23 cellular contexts compared by ENCODE assay signal in the genomic region with DNA sequence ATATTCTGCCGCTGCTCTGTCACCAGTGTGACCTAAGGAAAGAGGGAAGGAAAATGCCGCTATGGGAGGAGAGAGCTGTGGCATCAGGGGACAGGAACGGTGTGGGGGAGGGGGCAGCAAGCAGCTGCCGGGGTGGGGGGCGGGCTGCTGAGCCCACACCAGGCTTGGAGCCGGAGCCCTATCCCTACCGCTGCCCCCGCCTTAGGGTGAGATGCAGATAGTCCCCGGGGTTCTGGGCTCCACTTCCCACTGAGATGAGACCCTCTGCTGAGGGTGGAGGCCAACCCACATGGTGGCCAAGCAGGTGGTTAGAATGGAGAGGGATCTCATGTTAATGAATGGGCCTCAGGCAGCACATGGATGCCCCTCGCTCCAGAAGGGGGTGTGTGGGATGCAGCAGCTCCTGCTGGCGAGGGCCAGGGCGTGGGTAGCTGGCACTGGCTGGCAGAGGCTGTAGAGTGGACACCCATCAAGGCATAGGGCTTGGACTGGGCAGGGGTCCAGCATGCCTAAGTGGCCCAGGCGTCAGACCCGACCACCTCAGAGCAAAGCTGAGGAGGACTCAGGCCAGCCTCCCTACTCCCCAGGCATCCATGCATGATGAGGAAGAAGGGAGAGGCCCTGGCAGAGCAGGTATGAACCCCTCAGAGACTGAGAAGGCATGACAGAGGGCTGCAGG.
DNase-seq lines count a peak whose midpoint lies in the region; ATAC-seq and TF ChIP-seq lines count a peak whose summit lies in the region.
"Had no signal": no experiment of that assay in that cellular context is flagged by ENCODE, and none has a peak within 500 bp of the region (broad histone marks: within the 10 kb centered on the region; RNA-seq: fewer than 3 reads in every experiment).

No MANE protein-coding gene starts in this region.

- no peaks in the 10 kb centered on the region for H3K36me3 Mint-ChIP-seq in activated naive CD8-positive, alpha-beta T cell treated with anti-CD3 and anti-CD28 coated beads, Interleukin-2, amount 50 U/mL, for 24 hours (ENCODE audit: low read depth)
- H3K36me3 Mint-ChIP-seq: CD8-positive, alpha-beta memory T cell had no signal

- H3K27ac ChIP-seq in osteoblast (ENCODE audit: low read depth, low read length) (no peak overlapping the region), prostate gland (no peak overlapping the region)
- H3K27ac ChIP-seq: C4-2B, HL-60, Peyer's patch had no signal

- H3K36me3 ChIP-seq in H7 (replicated peaks; ENCODE audit: control insufficient read depth, insufficient read depth, low read length), result no peaks in the 10 kb centered on the region
- peaks cover 22% of the 10 kb centered on the region for H3K36me3 ChIP-seq in osteoblast (ENCODE audit: insufficient read depth, low read length)
- H3K36me3 ChIP-seq in prostate gland, result no peaks in the 10 kb centered on the region
- H3K36me3 ChIP-seq: Peyer's patch had no signal

- H3K27me3 ChIP-seq in H7 (ENCODE audit: control insufficient read depth, insufficient read depth, low read length) (no peaks in the 10 kb centered on the region; the same call in 1 of the 2 replicates), osteoblast (ENCODE audit: insufficient read depth, low read length) (no peaks in the 10 kb centered on the region), prostate gland (replicated peaks; ENCODE audit: insufficient read depth) (no peaks in the 10 kb centered on the region)
- H3K27me3 ChIP-seq: Peyer's patch had no signal

- no peak for TF ChIP-seq POLR2A in prostate gland (IDR thresholded peaks at IDR 0.05)

- 69% methylated on average over 14 of the region's 14 CpGs for WGBS in prostate gland

- H3K27me3 Mint-ChIP-seq in activated naive CD8-positive, alpha-beta T cell treated with anti-CD3 and anti-CD28 coated beads, Interleukin-2, amount 50 U/mL, for 24 hours, result no peaks in the 10 kb centered on the region

- H2AFZ ChIP-seq in osteoblast (ENCODE audit: low read length), result no peak overlapping the region

- intact Hi-C loops in prostate gland (cut with DNase I), result no loop called here

- H3K79me2 ChIP-seq in osteoblast (ENCODE audit: insufficient read depth, low read length), result peaks cover 38% of the 10 kb centered on the region

- H3K9me3 Mint-ChIP-seq in activated naive CD8-positive, alpha-beta T cell treated with anti-CD3 and anti-CD28 coated beads, Interleukin-2, amount 50 U/mL, for 24 hours, result no peaks in the 10 kb centered on the region
- H3K9me3 Mint-ChIP-seq: CD8-positive, alpha-beta memory T cell had no signal

- H3K27ac Mint-ChIP-seq in activated naive CD8-positive, alpha-beta T cell treated with anti-CD3 and anti-CD28 coated beads, Interleukin-2, amount 50 U/mL, for 24 hours, result no peak overlapping the region
- H3K27ac Mint-ChIP-seq: CD8-positive, alpha-beta memory T cell had no signal

- peaks cover 38% of the 10 kb centered on the region for H4K20me1 ChIP-seq in osteoblast (ENCODE audit: insufficient read depth, low read length)

- H3K9me3 ChIP-seq in osteoblast (ENCODE audit: low read depth, low read length) (no peaks in the 10 kb centered on the region), prostate gland (no peaks in the 10 kb centered on the region)
- H3K9me3 ChIP-seq: Peyer's patch had no signal

- ATAC-seq in activated naive CD8-positive, alpha-beta T cell treated with anti-CD3 and anti-CD28 coated beads, Interleukin-2, amount 50 U/mL, for 24 hours, result peak; percentile 8
- ATAC-seq: HepG2, K562 had no signal

- H3K4me3 Mint-ChIP-seq in activated naive CD8-positive, alpha-beta T cell treated with anti-CD3 and anti-CD28 coated beads, Interleukin-2, amount 50 U/mL, for 24 hours, result no peak overlapping the region
- H3K4me3 Mint-ChIP-seq: CD8-positive, alpha-beta memory T cell had no signal

- H3K4me1 Mint-ChIP-seq in activated naive CD8-positive, alpha-beta T cell treated with anti-CD3 and anti-CD28 coated beads, Interleukin-2, amount 50 U/mL, for 24 hours, result no peaks in the 10 kb centered on the region
- H3K4me1 Mint-ChIP-seq: CD8-positive, alpha-beta memory T cell had no signal

- DNase-seq in NCI-H524 (lab: John Stamatoyannopoulos, UW) (peak; percentile 21 to 72), NCI-H524 treated with DMSO at 0.1 percent for 48 hours (lab: John Stamatoyannopoulos, UW) (no peak), H7 (peak; percentile 68), osteoblast (ENCODE audit: insufficient read length, low spot score, missing footprints) (peak; percentile 52), prostate gland (ENCODE audit: low spot score) (no peak), KBM-7 (no peak), activated T-cell treated with anti-CD3 and anti-CD28 coated beads for 4 hours (no peak)
- no peak for DNase-seq in activated naive CD8-positive, alpha-beta T cell treated with anti-CD3 and anti-CD28 coated beads, Interleukin-2, amount 50 U/mL, for 24 hours
- DNase-seq: AML-193; Calu3; CD8-positive, alpha-beta memory T cell; DMS53; GDM1; NCI-H1092 treated with DMSO at 0.1 percent for 48 hours; NCI-H1436 treated with DMSO at 0.1 percent for 48 hours; NCI-H1930; NCI-H226; NCI-H510A treated with DMSO at 0.1 percent for 48 hours had no signal

- in situ Hi-C loops in KBM-7 (cut with MboI; ENCODE audit: low pct_unique_long_range_greater_than_20kb, low sequenced_read_pairs), result no loop called here

- H3K4me2 ChIP-seq in osteoblast (ENCODE audit: insufficient read depth, low read length), result no peak overlapping the region

- H3K4me3 ChIP-seq in H7 (ENCODE audit: insufficient read depth, low read depth, low read length), result no peak overlapping the region
- no peak overlapping the region for H3K4me3 ChIP-seq in osteoblast (ENCODE audit: insufficient read depth, low read length)
- no peak overlapping the region for H3K4me3 ChIP-seq in prostate gland
- H3K4me3 ChIP-seq: K562, Peyer's patch had no signal

- H3K4me1 ChIP-seq in osteoblast (ENCODE audit: insufficient read depth, low read length), result no peaks in the 10 kb centered on the region
- H3K4me1 ChIP-seq in prostate gland (replicated peaks), result no peaks in the 10 kb centered on the region
- H3K4me1 ChIP-seq: Peyer's patch had no signal

- TF ChIP-seq CTCF in osteoblast (IDR thresholded peaks at IDR 0.05; ENCODE audit: extremely low read depth, low read depth, low read length) (no peak), prostate gland (IDR thresholded peaks at IDR 0.05) (no peak)

Comparison
In these comparisons a context has a peak if more than half of its experiments do, and no peak if none do; other contexts are left out.
1. DNase-seq: peak in NCI-H524 (2 of 2), H7 (single experiment) and osteoblast (single experiment); none in NCI-H524 treated with DMSO at 0.1 percent for 48 hours (single experiment), activated naive CD8-positive, alpha-beta T cell treated with anti-CD3 and anti-CD28 coated beads, Interleukin-2, amount 50 U/mL, for 24 hours (single experiment), prostate gland (single experiment), KBM-7 (single experiment) and activated T-cell treated with anti-CD3 and anti-CD28 coated beads for 4 hours (single experiment).